ENCODE assay signal across 8 cellular contexts in genomic region chr4:102343964-102344519, GRCh38. TPM values are rescaled to one million over a fixed set of nuclear protein-coding genes. Genes with fewer than 3 reads are reported as not detected.
DNase-seq lines count a peak whose midpoint lies in the region; ATAC-seq, FAIRE-seq and TF ChIP-seq lines count a peak whose summit lies in the region.

No MANE protein-coding gene starts in this region.

- H3K27me3 ChIP-seq in effector memory CD4-positive, alpha-beta T cell (replicated peaks; ENCODE audit: control insufficient read depth, insufficient read depth, low read length, poor library complexity, severe bottlenecking), result no peaks in the 10 kb centered on the region

- H3K4me3 ChIP-seq in AG04449 (ENCODE audit: low read depth, low read length), result peak overlapping the region; percentile 67
- H3K4me3 ChIP-seq in effector memory CD4-positive, alpha-beta T cell (ENCODE audit: insufficient read depth, low read depth, low read length, poor library complexity, severe bottlenecking), result peak overlapping the region; percentile 79

- no peaks in the 10 kb centered on the region for H3K9me3 ChIP-seq in T-helper 17 cell (ENCODE audit: control insufficient read depth, low read length, poor library complexity, severe bottlenecking)
- no peaks in the 10 kb centered on the region for H3K9me3 ChIP-seq in effector memory CD4-positive, alpha-beta T cell (ENCODE audit: control insufficient read depth, low read length)

- peak overlapping the region; percentile 96 for H3K27ac ChIP-seq in effector memory CD4-positive, alpha-beta T cell (ENCODE audit: insufficient read depth, low read length, poor library complexity, severe bottlenecking)

- H3K36me3 Mint-ChIP-seq in T-helper 17 cell (ENCODE audit: low read depth) (peaks cover 7% of the 10 kb centered on the region), nephron (ENCODE audit: low read depth) (peaks cover 9% of the 10 kb centered on the region)

- H3K4me3 Mint-ChIP-seq in T-helper 17 cell, result peak overlapping the region; percentile 100
- peak overlapping the region; percentile 85 to 91 (median 85) for H3K4me3 Mint-ChIP-seq in nephron

- H3K4me1 ChIP-seq in effector memory CD4-positive, alpha-beta T cell (ENCODE audit: control insufficient read depth, insufficient read depth, low read length, poor library complexity, severe bottlenecking), result peaks cover 7% of the 10 kb centered on the region

- POLR2A ChIA-PET in AG04449 (lab: Yijun Ruan, JAX), result no interaction called here

- H3K4me1 Mint-ChIP-seq in T-helper 17 cell (peaks cover 47% of the 10 kb centered on the region), nephron (peaks cover 5% of the 10 kb centered on the region)

- ATAC-seq in HG03439 (IDR thresholded peaks at IDR 0.05; ENCODE audit: unreplicated experiment) (peak; percentile 46), T-helper 17 cell (no peak)

- no peaks in the 10 kb centered on the region for H3K9me3 Mint-ChIP-seq in nephron

- CTCF ChIA-PET in AG04449 (lab: Yijun Ruan, JAX), result interaction anchor here (1.0 to 1.3 kb wide), 2 partner anchors 9 to 664 kb away, joined by 3 to 4 read pairs; no protein-coding TSS in a partner anchor

- H3K27me3 Mint-ChIP-seq in T-helper 17 cell (peaks cover under 1% of the 10 kb centered on the region), nephron (ENCODE audit: low read depth) (peaks cover 31% of the 10 kb centered on the region)

- FAIRE-seq in GM19239 (lab: Jason Lieb, UNC), result peak; percentile 92

- DNase-seq in AG04449 (ENCODE audit: low read depth, low spot score), result no peak
- DNase-seq in GM19239 (ENCODE audit: insufficient read length, low spot score), result no peak
- no peak for DNase-seq in T-helper 17 cell
- no peak for DNase-seq in effector memory CD4-positive, alpha-beta T cell
- DNase-seq in kidney tubule cell (ENCODE audit: low spot score), result no peak
- no peak for DNase-seq in RPMI8226

- TF ChIP-seq CTCF in AG04449 (IDR thresholded peaks at IDR 0.05; ENCODE audit: insufficient read depth, low read length, missing control alignments) (no peak), nephron (IDR thresholded peaks at IDR 0.05; ENCODE audit: unreplicated experiment in 3 of 3) (no peak)

- peak overlapping the region; percentile 99 for H3K27ac Mint-ChIP-seq in T-helper 17 cell
- H3K27ac Mint-ChIP-seq in nephron, result peak overlapping the region; percentile 10 to 31 (median 25)

- no peaks in the 10 kb centered on the region for H3K36me3 ChIP-seq in effector memory CD4-positive, alpha-beta T cell (ENCODE audit: control insufficient read depth, insufficient read depth, low read length)

RNA-seq across cellular contexts. Expression of gene SLC39A8, which starts 1.2 kb away (rescaled TPM):
- total RNA-seq in T-helper 17 cell, result 10 to 100 TPM; 31.1 to 33.7 TPM
